ENCODE assay signal across 1 cellular context in genomic region chr14:61536661-61537566, GRCh38.
TF ChIP-seq lines count a peak whose summit lies in the region.

No MANE protein-coding gene starts in this region.

TF ChIP-seq in GM12878, 131 proteins besides CTCF, POLR2A, EP300 and RAD21 (continued from another document):
- TF ChIP-seq ZBTB4 (CRISPR knock-in tag; IDR thresholded peaks at IDR 0.05) (no peak), NFYA (IDR thresholded peaks at IDR 0.05; ENCODE audit: borderline replicate concordance, low read depth, low read length) (no peak), PAX5 (IDR thresholded peaks at IDR 0.05; ENCODE audit: borderline replicate concordance, low read depth, low read length) (no peak), SREBF2 (IDR thresholded peaks at IDR 0.05; ENCODE audit: low read length) (no peak), SMARCA5 (IDR thresholded peaks at IDR 0.05) (no peak), LARP7 (IDR thresholded peaks at IDR 0.05) (no peak), ZNF24 (IDR thresholded peaks at IDR 0.05) (no peak), PKNOX1 (IDR thresholded peaks at IDR 0.05) (no peak), TBL1XR1 (IDR thresholded peaks at IDR 0.05; ENCODE audit: low read depth, low read length) (no peak), SKIL (IDR thresholded peaks at IDR 0.05; ENCODE audit: low read depth, poor library complexity, severe bottlenecking) (no peak), CREB1 (IDR thresholded peaks at IDR 0.05; ENCODE audit: low read depth) (no peak), ZBTB11 (CRISPR knock-in tag; IDR thresholded peaks at IDR 0.05) (no peak), NFIC (IDR thresholded peaks at IDR 0.05; ENCODE audit: low read depth, low read length) (no peak), KLF5 (IDR thresholded peaks at IDR 0.05; ENCODE audit: partially characterized antibody) (no peak)
TF ChIP-seq in GM12878: peak in this region for 0.
